In the genomic region with DNA sequence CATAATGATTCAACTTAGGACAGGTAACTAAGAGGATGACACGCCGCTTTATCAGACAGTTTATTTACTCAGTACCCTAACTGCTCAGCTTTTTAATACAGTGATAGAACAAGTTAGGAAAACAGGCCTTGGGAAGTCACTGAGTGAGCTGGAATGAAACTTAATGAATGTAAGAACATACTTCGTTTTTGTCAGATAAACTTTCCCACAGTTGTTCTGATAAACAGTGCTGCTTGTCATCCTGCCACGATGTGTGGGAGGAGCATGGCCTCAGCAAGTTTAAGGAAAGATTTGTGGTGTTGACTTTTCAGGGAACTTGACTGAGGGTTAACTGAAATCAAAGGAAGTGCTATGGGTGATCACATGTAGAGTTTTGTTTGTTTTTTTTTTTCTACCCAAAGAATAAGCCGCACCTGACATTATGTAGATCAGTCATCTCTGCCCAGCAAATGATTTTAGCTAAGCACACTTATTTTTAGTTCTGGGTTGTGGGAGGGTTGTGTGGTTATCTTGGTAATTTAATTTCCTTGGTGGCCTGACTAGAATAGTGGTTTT, we compare ENCODE assay signal across 8 cellular contexts. TPM values are rescaled to one million over a fixed set of nuclear protein-coding genes. Genes with fewer than 3 reads are reported as not detected.
DNase-seq lines count a peak whose midpoint lies in the region; ATAC-seq, FAIRE-seq and TF ChIP-seq lines count a peak whose summit lies in the region.
"Had no signal": no experiment of that assay in that cellular context is flagged by ENCODE, and none has a peak within 500 bp of the region (broad histone marks: within the 10 kb centered on the region; RNA-seq: fewer than 3 reads in every experiment).

No MANE protein-coding gene starts in this region.

- H3K27me3 ChIP-seq in prostate gland (replicated peaks; ENCODE audit: insufficient read depth) = no peaks in the 10 kb centered on the region

- DNase-seq in GM12892 (ENCODE audit: insufficient read length) (no peak), SK-MEL-5 (ENCODE audit: low read depth, low spot score) (peak; percentile 11), epithelial cell of prostate (ENCODE audit: low read depth, low spot score) (peak; percentile 34), prostate gland (ENCODE audit: low spot score) (peak; percentile 38), urothelium cell line (ENCODE audit: low spot score) (no peak), middle frontal gyrus (ENCODE audit: extremely low spot score, low spot score) (no peak)
- DNase-seq: MM.1S had no signal

- TF ChIP-seq POLR2A in GM12892 (IDR thresholded peaks at IDR 0.05; ENCODE audit: low read depth, low read length) (no peak), prostate gland (IDR thresholded peaks at IDR 0.05) (no peak)

- WGBS in prostate gland = 29% methylated on average over 5 of the region's 5 CpGs

- no peak overlapping the region for H3K4me3 ChIP-seq in prostate gland

- no peaks in the 10 kb centered on the region for H3K4me1 ChIP-seq in prostate gland (replicated peaks)

- H3K27ac ChIP-seq in epithelial cell of prostate (peak overlapping the region; percentile 39), prostate gland (peak overlapping the region; percentile 45 to 55)

- intact Hi-C loops in prostate gland (cut with DNase I) = loop anchor here (2.0 to 5.0 kb wide), 2 partner anchors 57 to 117 kb away; no protein-coding TSS in a partner anchor

- FAIRE-seq in GM12892 (lab: Jason Lieb, UNC) (peak; percentile 63), urothelium cell line (lab: Jason Lieb, UNC) (no peak)

- in situ Hi-C loops in SK-MEL-5 (cut with HindIII; ENCODE audit: low pct_unique_long_range_greater_than_20kb, low sequenced_read_pairs) = no loop called here

- no peak for TF ChIP-seq CTCF in prostate gland (IDR thresholded peaks at IDR 0.05)

- no peak for ATAC-seq in HG03135 (IDR thresholded peaks at IDR 0.05; ENCODE audit: unreplicated experiment)

- H3K9me3 ChIP-seq in prostate gland = no peaks in the 10 kb centered on the region

- no peaks in the 10 kb centered on the region for H3K36me3 ChIP-seq in prostate gland

RNA-seq across cellular contexts. Expression of a gene that starts 5.6 kb away (rescaled TPM):
- polyA plus RNA-seq in GM12892 (2012; ENCODE audit: missing spikeins) = not detected
- not detected in 2 replicates for total RNA-seq in SK-MEL-5 (2014; rRNA removed; shearing (Covaris generic))
- not detected in 2 replicates for polyA plus RNA-seq in SK-MEL-5 (2015; cell fraction: cytosol; rRNA removed)
- not detected in 2 replicates for polyA plus RNA-seq in SK-MEL-5 (2015; cell fraction: nucleus; rRNA removed)
- total RNA-seq in prostate gland = under 1 TPM; 0.09 to 0.28 TPM

RNA-seq across cellular contexts. Expression of a gene that starts 32.6 kb away (rescaled TPM):
- not detected for polyA plus RNA-seq in GM12892 (2012; ENCODE audit: missing spikeins)
- total RNA-seq in SK-MEL-5 (2014; rRNA removed; shearing (Covaris generic)) = not detected in 2 replicates
- polyA plus RNA-seq in SK-MEL-5 (2015; cell fraction: cytosol; rRNA removed) = not detected in 2 replicates
- not detected in 2 replicates for polyA plus RNA-seq in SK-MEL-5 (2015; cell fraction: nucleus; rRNA removed)
- total RNA-seq in prostate gland = 10 to 100 TPM in 1 of 2 donors, 1 to 10 TPM in 1; 9.3 to 10.9 TPM

RNA-seq across cellular contexts. Expression of a gene that starts 45.4 kb away (rescaled TPM):
- polyA plus RNA-seq in GM12892 (2012; ENCODE audit: missing spikeins) = not detected
- not detected in 2 replicates for total RNA-seq in SK-MEL-5 (2014; rRNA removed; shearing (Covaris generic))
- polyA plus RNA-seq in SK-MEL-5 (2015; cell fraction: cytosol; rRNA removed) = not detected in 2 replicates
- not detected in 2 replicates for polyA plus RNA-seq in SK-MEL-5 (2015; cell fraction: nucleus; rRNA removed)
- total RNA-seq in prostate gland = under 1 TPM; 0.28 to 0.73 TPM

Comparison
In these comparisons a context has a peak if more than half of its experiments do, and no peak if none do; other contexts are left out.
1. DNase-seq: peak in SK-MEL-5 (single experiment), epithelial cell of prostate (single experiment) and prostate gland (single experiment); none in GM12892 (single experiment), urothelium cell line (single experiment) and middle frontal gyrus (single experiment).
2. RNA of a gene that starts 32.6 kb away (total RNA-seq): 9.3 to 10.9 TPM in prostate gland; not detected in SK-MEL-5; every median in the first group is over 10 times any median in the second.